In the genomic region with DNA sequence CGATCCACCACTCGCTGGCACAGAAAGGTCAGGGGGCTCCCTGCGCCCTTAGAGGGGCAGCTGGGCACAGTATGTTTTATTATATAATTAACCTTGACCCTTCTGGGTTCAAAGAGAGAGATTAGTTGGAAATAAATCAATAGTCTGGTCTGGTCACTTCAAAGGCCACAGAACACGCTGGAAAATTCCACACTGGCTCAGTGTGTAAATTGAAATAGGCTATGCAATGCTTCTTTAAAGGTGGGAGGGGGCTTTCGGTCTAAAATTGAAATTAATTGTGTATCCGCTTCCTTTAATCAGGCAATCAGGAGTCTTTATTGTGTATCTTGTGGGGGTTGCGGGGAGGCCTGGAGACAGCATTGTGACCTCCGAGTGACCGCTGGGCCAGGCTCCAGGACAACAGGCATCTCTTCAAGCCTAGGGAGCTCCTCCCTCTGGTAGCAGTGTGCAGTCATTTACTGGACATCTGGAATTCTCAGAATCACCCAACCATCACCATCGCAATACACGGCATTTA, we compare ENCODE assay signal across 17 cellular contexts. TPM values are rescaled to one million over a fixed set of nuclear protein-coding genes. Genes with fewer than 3 reads are reported as not detected.
DNase-seq lines count a peak whose midpoint lies in the region; ATAC-seq and TF ChIP-seq lines count a peak whose summit lies in the region.
"Had no signal": no experiment of that assay in that cellular context is flagged by ENCODE, and none has a peak within 500 bp of the region (broad histone marks: within the 10 kb centered on the region; RNA-seq: fewer than 3 reads in every experiment).

No MANE protein-coding gene starts in this region.

- ATAC-seq in Right ventricle myocardium superior (ENCODE audit: poor library complexity), result peak; percentile 81
- peak; percentile 20 for ATAC-seq in upper lobe of right lung
- ATAC-seq: activated T-cell treated with anti-CD3 and anti-CD28 coated beads, Interleukin-2, amount 50 U/mL, for 72 hours; natural killer cell had no signal

- peak overlapping the region; percentile 6 to 54 (median 52) for H3K4me3 Mint-ChIP-seq in nephron
- H3K4me3 Mint-ChIP-seq: activated T-cell treated with anti-CD3 and anti-CD28 coated beads, Interleukin-2, amount 50 U/mL, for 72 hours; H9; natural killer cell had no signal

- H3K4me3 ChIP-seq in right atrium auricular region, result no peak overlapping the region
- H3K4me3 ChIP-seq in left ventricle myocardium inferior, result no peak overlapping the region
- no peak overlapping the region for H3K4me3 ChIP-seq in upper lobe of right lung
- H3K4me3 ChIP-seq in mesenchymal stem cell (ENCODE audit: insufficient read depth in 1 of 2, low read depth in 1 of 2, low read length in 2 of 2), result no peak overlapping the region
- H3K4me3 ChIP-seq: suprapubic skin had no signal

- no peak overlapping the region for H3K4ac ChIP-seq in mesenchymal stem cell (ENCODE audit: low read depth in 1 of 2, low read length in 2 of 2)

- H2BK5ac ChIP-seq in mesenchymal stem cell (ENCODE audit: low read depth, low read length, poor library complexity, severe bottlenecking), result no peak overlapping the region

- no peak overlapping the region for H3K27ac ChIP-seq in right atrium auricular region
- peak overlapping the region; percentile 40 for H3K27ac ChIP-seq in left ventricle myocardium inferior (replicated peaks)
- no peak overlapping the region for H3K27ac ChIP-seq in upper lobe of right lung
- no peak overlapping the region for H3K27ac ChIP-seq in mesenchymal stem cell (ENCODE audit: low read length, poor library complexity, severe bottlenecking)
- H3K27ac ChIP-seq: HL-60, suprapubic skin had no signal

- H3K23ac ChIP-seq in mesenchymal stem cell (ENCODE audit: low read length in 2 of 2), result no peak overlapping the region

- no peak overlapping the region for H2BK120ac ChIP-seq in mesenchymal stem cell (ENCODE audit: low read depth, low read length)

- peak overlapping the region; percentile 69 to 94 (median 93) for H3K27ac Mint-ChIP-seq in nephron
- H3K27ac Mint-ChIP-seq: activated T-cell treated with anti-CD3 and anti-CD28 coated beads, Interleukin-2, amount 50 U/mL, for 72 hours; natural killer cell had no signal

- no peaks in the 10 kb centered on the region for H3K36me3 Mint-ChIP-seq in nephron (ENCODE audit: low read depth)
- H3K36me3 Mint-ChIP-seq: natural killer cell had no signal

- H3K9me3 Mint-ChIP-seq in nephron, result no peaks in the 10 kb centered on the region
- H3K9me3 Mint-ChIP-seq: activated T-cell treated with anti-CD3 and anti-CD28 coated beads, Interleukin-2, amount 50 U/mL, for 72 hours; H9; natural killer cell had no signal

- peak; percentile 78 for DNase-seq in Right ventricle myocardium superior
- DNase-seq in right atrium auricular region (ENCODE audit: low spot score), result no peak
- peak; percentile 62 for DNase-seq in left ventricle myocardium inferior
- no peak for DNase-seq in upper lobe of right lung
- DNase-seq in activated T-cell treated with anti-CD3 and anti-CD28 coated beads, Interleukin-2, amount 50 U/mL, for 1 hour, result no peak
- DNase-seq in NCI-H2171 treated with DMSO at 0.1 percent for 48 hours (lab: John Stamatoyannopoulos, UW), result no peak
- DNase-seq in mesenchymal stem cell, result no peak
- DNase-seq: activated T-cell treated with anti-CD3 and anti-CD28 coated beads, Interleukin-2, amount 50 U/mL, for 72 hours; Caco-2; H9; natural killer cell; NCI-H2029; NCI-H774; SIG-M5 had no signal

- H2BK12ac ChIP-seq in mesenchymal stem cell (ENCODE audit: low read length in 2 of 2), result no peak overlapping the region

- H3K36me3 ChIP-seq in right atrium auricular region (no peaks in the 10 kb centered on the region), left ventricle myocardium inferior (no peaks in the 10 kb centered on the region), upper lobe of right lung (no peaks in the 10 kb centered on the region), mesenchymal stem cell (ENCODE audit: control insufficient read depth in 1 of 2, insufficient read depth in 2 of 2, low read depth in 1 of 2, low read length in 2 of 2) (no peaks in the 10 kb centered on the region)
- H3K36me3 ChIP-seq: suprapubic skin had no signal

- TF ChIP-seq CTCF in right atrium auricular region (IDR thresholded peaks at IDR 0.05) (no peak), left ventricle myocardium inferior (IDR thresholded peaks at IDR 0.05; ENCODE audit: borderline replicate concordance) (no peak), nephron (IDR thresholded peaks at IDR 0.05; ENCODE audit: unreplicated experiment in 3 of 3) (no peak), upper lobe of right lung (IDR thresholded peaks at IDR 0.05) (no peak)

- no peak overlapping the region for H2AFZ ChIP-seq in mesenchymal stem cell (ENCODE audit: low read depth, low read length)

- H3K14ac ChIP-seq in mesenchymal stem cell (ENCODE audit: low read length in 2 of 2), result no peak overlapping the region

- H3K79me1 ChIP-seq in mesenchymal stem cell (replicated peaks; ENCODE audit: low read length, poor library complexity, severe bottlenecking), result no peaks in the 10 kb centered on the region

- H2AK5ac ChIP-seq in mesenchymal stem cell (ENCODE audit: low read length, severe bottlenecking), result no peak overlapping the region

- H3K27me3 ChIP-seq in right atrium auricular region, result no peaks in the 10 kb centered on the region
- no peaks in the 10 kb centered on the region for H3K27me3 ChIP-seq in left ventricle myocardium inferior (ENCODE audit: low read depth)
- no peaks in the 10 kb centered on the region for H3K27me3 ChIP-seq in upper lobe of right lung
- peaks cover 0 to 20% of the 10 kb centered on the region in 2 experiments for H3K27me3 ChIP-seq in mesenchymal stem cell (ENCODE audit: control insufficient read depth in 1 of 2, insufficient read depth in 1 of 2, low read length in 2 of 2)
- H3K27me3 ChIP-seq: suprapubic skin had no signal

- H3K4me1 ChIP-seq in right atrium auricular region, result peaks cover 0 to 10% of the 10 kb centered on the region in 2 donors
- peaks cover 11% of the 10 kb centered on the region for H3K4me1 ChIP-seq in left ventricle myocardium inferior
- no peaks in the 10 kb centered on the region for H3K4me1 ChIP-seq in upper lobe of right lung
- peaks cover 6% of the 10 kb centered on the region for H3K4me1 ChIP-seq in mesenchymal stem cell (ENCODE audit: control insufficient read depth, insufficient read depth, low read depth, low read length)
- H3K4me1 ChIP-seq: Caco-2, suprapubic skin had no signal

- peaks cover 9% of the 10 kb centered on the region for H3K27me3 Mint-ChIP-seq in nephron (ENCODE audit: low read depth)

- H3K9me3 ChIP-seq in right atrium auricular region (no peaks in the 10 kb centered on the region), left ventricle myocardium inferior (replicated peaks) (no peaks in the 10 kb centered on the region), upper lobe of right lung (no peaks in the 10 kb centered on the region), mesenchymal stem cell (ENCODE audit: control insufficient read depth, low read length) (no peaks in the 10 kb centered on the region)
- H3K9me3 ChIP-seq: Caco-2, suprapubic skin had no signal

- H4K8ac ChIP-seq in mesenchymal stem cell (ENCODE audit: low read length), result no peak overlapping the region

- intact Hi-C loops in Right ventricle myocardium superior (cut with DNase I) (no loop called here), left ventricle myocardium inferior (cut with micrococcal nuclease) (no loop called here), upper lobe of right lung (cut with DNase I) (no loop called here)

- H3K4me2 ChIP-seq in mesenchymal stem cell (ENCODE audit: low read length, poor library complexity, severe bottlenecking), result no peak overlapping the region

- WGBS in mesenchymal stem cell, result 60% methylated on average over 11 of the region's 11 CpGs

- no peak overlapping the region for H3K9ac ChIP-seq in mesenchymal stem cell (ENCODE audit: low read length)

- peaks cover 25% of the 10 kb centered on the region for H3K4me1 Mint-ChIP-seq in nephron
- H3K4me1 Mint-ChIP-seq: natural killer cell had no signal

- no peak overlapping the region for H3K18ac ChIP-seq in mesenchymal stem cell (ENCODE audit: low read depth in 1 of 2, low read length in 2 of 2)

- no peak overlapping the region for H2BK15ac ChIP-seq in mesenchymal stem cell (ENCODE audit: low read depth, poor library complexity, severe bottlenecking)

- no peak overlapping the region for H4K91ac ChIP-seq in mesenchymal stem cell (ENCODE audit: low read length)

RNA-seq across cellular contexts. Expression of a gene that starts 8.0 kb away (rescaled TPM):
- total RNA-seq in Right ventricle myocardium superior, result 55.4 TPM
- not detected for total RNA-seq in right atrium auricular region
- total RNA-seq in left ventricle myocardium inferior, result 40.3 TPM
- 21.6 TPM for total RNA-seq in upper lobe of right lung
- polyA plus RNA-seq in mesenchymal stem cell (2013, experiment 1 of 2), result not detected
- not detected for polyA plus RNA-seq in mesenchymal stem cell (2013, experiment 2 of 2)
- total RNA-seq: activated T-cell treated with anti-CD3 and anti-CD28 coated beads, Interleukin-2, amount 50 U/mL, for 72 hours; Caco-2; H9; suprapubic skin had no signal

RNA-seq across cellular contexts. Expression of a gene that starts 16.6 kb away (rescaled TPM):
- total RNA-seq in Right ventricle myocardium superior (not detected), right atrium auricular region (not detected), left ventricle myocardium inferior (not detected), upper lobe of right lung (not detected)
- not detected for polyA plus RNA-seq in mesenchymal stem cell (2013, experiment 1 of 2)
- not detected for polyA plus RNA-seq in mesenchymal stem cell (2013, experiment 2 of 2)
- total RNA-seq: activated T-cell treated with anti-CD3 and anti-CD28 coated beads, Interleukin-2, amount 50 U/mL, for 72 hours; Caco-2; H9; natural killer cell; suprapubic skin had no signal

RNA-seq across cellular contexts. Expression of a gene that starts 25.8 kb away (rescaled TPM):
- total RNA-seq in Right ventricle myocardium superior (4.4 TPM), right atrium auricular region (1 to 10 TPM; 5.2 to 5.8 TPM), left ventricle myocardium inferior (4.6 TPM), upper lobe of right lung (8.3 TPM)
- polyA plus RNA-seq in mesenchymal stem cell (2013, experiment 1 of 2), result 3.5 TPM
- 3.9 TPM for polyA plus RNA-seq in mesenchymal stem cell (2013, experiment 2 of 2)

Comparison
In these comparisons a context has a peak if more than half of its experiments do, and no peak if none do; other contexts are left out.
1. DNase-seq: peak in Right ventricle myocardium superior (single experiment) and left ventricle myocardium inferior (single experiment); none in right atrium auricular region (single experiment), upper lobe of right lung (single experiment), activated T-cell treated with anti-CD3 and anti-CD28 coated beads, Interleukin-2, amount 50 U/mL, for 1 hour (single experiment), NCI-H2171 treated with DMSO at 0.1 percent for 48 hours (single experiment) and mesenchymal stem cell (single experiment).
2. RNA of a gene that starts 8.0 kb away (total RNA-seq): 55.4 TPM in Right ventricle myocardium superior (single experiment), 40.3 TPM in left ventricle myocardium inferior (single experiment) and 21.6 TPM in upper lobe of right lung (single experiment); not detected in right atrium auricular region; every median in the first group is over 10 times any median in the second.